In the genomic region with DNA sequence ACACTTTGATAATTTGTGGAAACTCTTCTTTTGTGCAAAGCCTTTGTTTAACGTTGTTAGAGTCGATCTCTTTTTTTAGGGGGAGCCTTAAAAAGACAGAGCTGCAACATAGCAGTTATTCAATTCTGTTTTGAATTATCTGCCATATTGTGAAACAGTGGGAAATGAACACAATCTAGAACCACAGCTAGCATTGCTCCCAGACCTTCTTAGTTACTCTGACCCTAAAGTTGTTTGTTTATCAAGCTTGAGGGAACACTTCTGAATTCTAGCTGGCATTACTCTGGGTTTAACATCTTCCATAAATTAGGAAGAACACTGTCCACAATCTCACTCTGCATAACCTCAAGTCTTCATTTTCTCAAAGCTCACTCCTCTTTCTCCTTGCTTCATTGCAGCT, we compare ENCODE assay signal across 27 cellular contexts.
"Had no signal": no experiment of that assay in that cellular context is flagged by ENCODE, and none has a peak within 500 bp of the region (broad histone marks: within the 10 kb centered on the region; RNA-seq: fewer than 3 reads in every experiment).

No MANE protein-coding gene starts in this region.

- H3K36me3 Mint-ChIP-seq: activated naive CD4-positive, alpha-beta T cell treated with anti-CD3 and anti-CD28 coated beads, Interleukin-2, amount 10 ng/mL, durations not matched to agents 7 days and 5 days; activated naive CD8-positive, alpha-beta T cell treated with anti-CD3 and anti-CD28 coated beads for 36 hours had no signal

- H3K9me3 ChIP-seq: body of pancreas, MG63, SJSA1 had no signal

- H3K4me3 ChIP-seq: adrenal gland, body of pancreas, MG63, SJSA1 had no signal

- H3K4me3 Mint-ChIP-seq: activated CD8-positive, alpha-beta T cell treated with anti-CD3 and anti-CD28 coated beads for 36 hours; activated naive CD4-positive, alpha-beta T cell treated with anti-CD3 and anti-CD28 coated beads, Interleukin-2, amount 10 ng/mL, durations not matched to agents 7 days and 5 days; activated naive CD8-positive, alpha-beta T cell treated with anti-CD3 and anti-CD28 coated beads for 36 hours; activated T-cell treated with anti-CD3 and anti-CD28 coated beads, Interleukin-2, amount 50 U/mL, for 72 hours had no signal

- DNase-seq: activated CD4-positive, alpha-beta T cell treated with anti-CD3 and anti-CD28 coated beads for 4 hours; activated CD8-positive, alpha-beta memory T cell treated with anti-CD3 and anti-CD28 coated beads, Interleukin-2, amount 50 U/mL, for 4 hours; activated CD8-positive, alpha-beta T cell treated with anti-CD3 and anti-CD28 coated beads for 36 hours; activated gamma-delta T cell treated with Interleukin-2 at 50 U/mL for 16 hours; activated naive CD4-positive, alpha-beta T cell treated with anti-CD3 and anti-CD28 coated beads, Interleukin-2, amount 10 ng/mL, durations not matched to agents 7 days and 5 days; activated naive CD8-positive, alpha-beta T cell treated with anti-CD3 and anti-CD28 coated beads for 36 hours; activated T-cell treated with anti-CD3 and anti-CD28 coated beads, Interleukin-2, amount 50 U/mL, for 72 hours; adrenal gland; anterior cingulate cortex; body of pancreas; central memory CD4-positive, alpha-beta T cell; MG63; MV-4-11; NCI-H1092 treated with DMSO at 0.1 percent for 48 hours; NCI-H1417 treated with DMSO at 0.1 percent for 48 hours; NCI-H1694; NCI-H2029; NCI-H226; NCI-H526 treated with DMSO at 0.1 percent for 48 hours; RPMI8226; SW 1271 had no signal

- H3K27me3 Mint-ChIP-seq: activated CD8-positive, alpha-beta T cell treated with anti-CD3 and anti-CD28 coated beads for 36 hours; activated naive CD4-positive, alpha-beta T cell treated with anti-CD3 and anti-CD28 coated beads, Interleukin-2, amount 10 ng/mL, durations not matched to agents 7 days and 5 days; activated naive CD8-positive, alpha-beta T cell treated with anti-CD3 and anti-CD28 coated beads for 36 hours had no signal

- ATAC-seq: activated CD4-positive, CD25-positive, alpha-beta regulatory T cell treated with anti-CD3 and anti-CD28 coated beads, Interleukin-2, amount 50 U/mL, for 24 hours; activated CD8-positive, alpha-beta T cell treated with anti-CD3 and anti-CD28 coated beads for 36 hours; activated T-cell treated with anti-CD3 and anti-CD28 coated beads, Interleukin-2, amount 50 U/mL, for 72 hours; body of pancreas; Panc1; Right ventricle myocardium inferior; SK-N-SH treated with all-trans-retinoic acid at 6 μM for 48 hours had no signal

- H3K4me1 ChIP-seq: body of pancreas, SJSA1 had no signal

- H3K27ac ChIP-seq: body of pancreas, SJSA1 had no signal

- H3K9me3 Mint-ChIP-seq: activated CD8-positive, alpha-beta T cell treated with anti-CD3 and anti-CD28 coated beads for 36 hours; activated naive CD4-positive, alpha-beta T cell treated with anti-CD3 and anti-CD28 coated beads, Interleukin-2, amount 10 ng/mL, durations not matched to agents 7 days and 5 days; activated T-helper 2 cell treated with anti-CD3 and anti-CD28 coated beads, Interferon-gamma antibody, Interleukin-2, Interleukin-4, amounts not matched to agents 10 μg/mL and 5 μg/mL and 100 μg/mL, durations not matched to agents 14 hours and 24 hours and 36 hours had no signal

- H3K4me1 Mint-ChIP-seq: activated naive CD4-positive, alpha-beta T cell treated with anti-CD3 and anti-CD28 coated beads, Interleukin-2, amount 10 ng/mL, durations not matched to agents 7 days and 5 days; activated naive CD8-positive, alpha-beta T cell treated with anti-CD3 and anti-CD28 coated beads for 36 hours had no signal

- H3K27ac Mint-ChIP-seq: activated CD8-positive, alpha-beta T cell treated with anti-CD3 and anti-CD28 coated beads for 36 hours; activated naive CD4-positive, alpha-beta T cell treated with anti-CD3 and anti-CD28 coated beads, Interleukin-2, amount 10 ng/mL, durations not matched to agents 7 days and 5 days; activated naive CD8-positive, alpha-beta T cell treated with anti-CD3 and anti-CD28 coated beads for 36 hours; activated T-cell treated with anti-CD3 and anti-CD28 coated beads, Interleukin-2, amount 50 U/mL, for 72 hours; activated T-helper 2 cell treated with anti-CD3 and anti-CD28 coated beads, Interferon-gamma antibody, Interleukin-2, Interleukin-4, amounts not matched to agents 10 μg/mL and 5 μg/mL and 100 μg/mL, durations not matched to agents 14 hours and 24 hours and 36 hours had no signal

- H3K27me3 ChIP-seq: adrenal gland, body of pancreas, MG63, SJSA1 had no signal

- H3K36me3 ChIP-seq: adrenal gland, MG63, SJSA1 had no signal
